In the genomic region with DNA sequence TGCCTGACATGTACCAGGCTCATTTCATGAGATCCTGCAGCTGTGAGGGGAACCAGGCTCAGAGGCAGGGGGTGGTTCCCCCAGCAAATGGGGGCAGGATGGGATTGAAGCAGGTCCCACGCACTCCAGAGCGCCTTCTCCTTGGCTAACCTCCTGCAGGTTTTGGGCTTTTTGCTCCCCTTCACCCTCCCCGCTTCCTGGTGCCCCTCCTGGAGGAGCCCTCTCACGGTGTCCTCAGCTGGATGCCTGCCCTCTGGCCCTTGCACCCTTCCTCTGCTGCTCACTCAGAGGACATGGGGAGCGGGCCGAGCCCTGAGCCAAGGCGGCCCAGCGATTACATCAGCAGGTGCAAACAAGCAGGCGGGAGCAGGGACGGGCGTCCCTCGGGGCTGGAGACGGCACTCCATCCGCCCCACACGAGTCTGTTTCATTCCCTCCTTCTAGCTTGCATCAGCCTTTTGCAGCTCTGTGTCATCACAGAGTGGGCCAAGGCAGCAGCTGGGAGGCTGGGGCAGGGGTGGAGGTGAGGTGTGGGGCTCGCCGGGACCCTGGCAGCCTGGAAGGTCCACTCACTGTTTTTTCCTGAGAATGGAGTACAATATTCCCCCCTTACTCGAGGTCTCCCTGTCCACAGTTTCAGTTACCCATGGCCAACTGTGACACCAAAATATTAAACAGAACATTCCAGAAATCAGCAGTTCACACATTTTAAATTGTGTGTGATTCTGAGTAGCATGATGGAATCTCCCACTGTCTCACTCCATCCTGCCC, we compare ENCODE assay signal across 8 cellular contexts. TPM values are rescaled to one million over a fixed set of nuclear protein-coding genes. Genes with fewer than 3 reads are reported as not detected.
A peak's percentile ranks its signal among the peaks of the same experiment; 100 is the strongest.
DNase-seq lines count a peak whose midpoint lies in the region; ATAC-seq and TF ChIP-seq lines count a peak whose summit lies in the region.

No MANE protein-coding gene starts in this region.

- peak overlapping the region; percentile 64 for H2BK120ac ChIP-seq in mesenchymal stem cell (ENCODE audit: low read depth, low read length)

- peak overlapping the region in 1 of 2 experiments; percentile 75 for H3K23ac ChIP-seq in mesenchymal stem cell (ENCODE audit: low read length in 2 of 2)

- peak overlapping the region; percentile 90 for H2BK15ac ChIP-seq in mesenchymal stem cell (ENCODE audit: low read depth, poor library complexity, severe bottlenecking)

- peaks cover 0 to 68% of the 10 kb centered on the region in 2 experiments for H3K27me3 ChIP-seq in mesenchymal stem cell (ENCODE audit: control insufficient read depth in 1 of 2, insufficient read depth in 1 of 2, low read length in 2 of 2)
- no peaks in the 10 kb centered on the region for H3K27me3 ChIP-seq in CD8-positive, alpha-beta memory T cell (ENCODE audit: insufficient read depth, low read length, poor library complexity, severe bottlenecking)

- H3K27me3 Mint-ChIP-seq in chondrocyte (ENCODE audit: low read depth): no peaks in the 10 kb centered on the region
- no peaks in the 10 kb centered on the region for H3K27me3 Mint-ChIP-seq in CD8-positive, alpha-beta memory T cell

- CTCF ChIA-PET in CD8-positive, alpha-beta memory T cell (lab: Charles Lee): no interaction called here

- H3K18ac ChIP-seq in mesenchymal stem cell (ENCODE audit: low read depth in 1 of 2, low read length in 2 of 2): peak overlapping the region; percentile 74 to 84

- H3K36me3 ChIP-seq in mesenchymal stem cell (ENCODE audit: control insufficient read depth in 1 of 2, insufficient read depth in 2 of 2, low read depth in 1 of 2, low read length in 2 of 2): no peaks in the 10 kb centered on the region
- no peaks in the 10 kb centered on the region for H3K36me3 ChIP-seq in CD8-positive, alpha-beta memory T cell (ENCODE audit: insufficient read depth, low read length)

- no peak overlapping the region for H2AFZ ChIP-seq in mesenchymal stem cell (ENCODE audit: low read depth, low read length)

- no peaks in the 10 kb centered on the region for H3K4me1 ChIP-seq in mesenchymal stem cell (ENCODE audit: control insufficient read depth, insufficient read depth, low read depth, low read length)
- no peaks in the 10 kb centered on the region for H3K4me1 ChIP-seq in CD8-positive, alpha-beta memory T cell (ENCODE audit: insufficient read depth, low read length)

- no peaks in the 10 kb centered on the region for H3K9me3 Mint-ChIP-seq in chondrocyte (ENCODE audit: low read depth)
- H3K9me3 Mint-ChIP-seq in CD8-positive, alpha-beta memory T cell: no peaks in the 10 kb centered on the region

- no peaks in the 10 kb centered on the region for H3K79me1 ChIP-seq in mesenchymal stem cell (replicated peaks; ENCODE audit: low read length, poor library complexity, severe bottlenecking)

- no peak overlapping the region for H2AK5ac ChIP-seq in mesenchymal stem cell (ENCODE audit: low read length, severe bottlenecking)

- POLR2A ChIA-PET in CD8-positive, alpha-beta memory T cell (lab: Charles Lee): no interaction called here

- WGBS in mesenchymal stem cell: 54% methylated on average over 12 of the region's 18 CpGs

- no peak overlapping the region for H3K4me3 ChIP-seq in NB4 (ENCODE audit: low read depth, low read length)
- H3K4me3 ChIP-seq in mesenchymal stem cell (ENCODE audit: insufficient read depth in 1 of 2, low read depth in 1 of 2, low read length in 2 of 2): no peak overlapping the region
- H3K4me3 ChIP-seq in CD8-positive, alpha-beta memory T cell (ENCODE audit: low read length): no peak overlapping the region

- H4K91ac ChIP-seq in mesenchymal stem cell (ENCODE audit: low read length): peak overlapping the region; percentile 88

- H3K27ac ChIP-seq in mesenchymal stem cell (ENCODE audit: low read length, poor library complexity, severe bottlenecking): no peak overlapping the region
- no peak overlapping the region for H3K27ac ChIP-seq in CD8-positive, alpha-beta memory T cell (ENCODE audit: low read depth, low read length)

- no peaks in the 10 kb centered on the region for H3K9me3 ChIP-seq in mesenchymal stem cell (ENCODE audit: control insufficient read depth, low read length)
- no peaks in the 10 kb centered on the region for H3K9me3 ChIP-seq in CD8-positive, alpha-beta memory T cell (ENCODE audit: low read length)

- no peak for ATAC-seq in GM19463 (IDR thresholded peaks at IDR 0.05; ENCODE audit: unreplicated experiment)

- TF ChIP-seq CTCF in AG09319 (IDR thresholded peaks at IDR 0.05; ENCODE audit: low read depth, low read length) (no peak), NB4 (IDR thresholded peaks at IDR 0.05; ENCODE audit: low read depth, low read length) (no peak), chondrocyte (IDR thresholded peaks at IDR 0.05) (no peak)

- H2BK12ac ChIP-seq in mesenchymal stem cell (ENCODE audit: low read length in 2 of 2): peak overlapping the region; percentile 70 to 93

- H3K27ac Mint-ChIP-seq in chondrocyte (ENCODE audit: unreplicated experiment): peak overlapping the region; percentile 99
- no peak overlapping the region for H3K27ac Mint-ChIP-seq in CD8-positive, alpha-beta memory T cell

- H3K4me3 Mint-ChIP-seq in chondrocyte (ENCODE audit: unreplicated experiment): no peak overlapping the region
- no peak overlapping the region for H3K4me3 Mint-ChIP-seq in CD8-positive, alpha-beta memory T cell

- no peak overlapping the region for H3K4me2 ChIP-seq in mesenchymal stem cell (ENCODE audit: low read length, poor library complexity, severe bottlenecking)

- H4K8ac ChIP-seq in mesenchymal stem cell (ENCODE audit: low read length): peak overlapping the region; percentile 87

- DNase-seq in AG09319 (ENCODE audit: extremely low read depth, low read depth): peak; percentile 63
- peak; percentile 66 for DNase-seq in NB4 (ENCODE audit: low read depth)
- peak; percentile 81 for DNase-seq in chondrocyte (ENCODE audit: low spot score)
- peak; percentile 92 for DNase-seq in mesenchymal stem cell
- no peak for DNase-seq in SIG-M5 treated with dmso at 0.1 percent for 504 hours (lab: John Stamatoyannopoulos, UW; ENCODE audit: unreplicated experiment)
- DNase-seq in CD8-positive, alpha-beta memory T cell: no peak
- no peak for DNase-seq in midbrain (lab: John Stamatoyannopoulos, UW)

- no peak for TF ChIP-seq POLR2A in NB4 (IDR thresholded peaks at IDR 0.05; ENCODE audit: extremely low read depth, insufficient read length)

- no peaks in the 10 kb centered on the region for H3K36me3 Mint-ChIP-seq in chondrocyte (ENCODE audit: low read depth)
- no peaks in the 10 kb centered on the region for H3K36me3 Mint-ChIP-seq in CD8-positive, alpha-beta memory T cell

- H2BK5ac ChIP-seq in mesenchymal stem cell (ENCODE audit: low read depth, low read length, poor library complexity, severe bottlenecking): no peak overlapping the region

- peak overlapping the region; percentile 83 for H3K9ac ChIP-seq in mesenchymal stem cell (ENCODE audit: low read length)

- peak overlapping the region in 1 of 2 experiments; percentile 83 for H3K4ac ChIP-seq in mesenchymal stem cell (ENCODE audit: low read depth in 1 of 2, low read length in 2 of 2)

- H3K14ac ChIP-seq in mesenchymal stem cell (ENCODE audit: low read length in 2 of 2): peak overlapping the region in 1 of 2 experiments; percentile 94

- H3K4me1 Mint-ChIP-seq in chondrocyte (ENCODE audit: low read depth): peaks cover 88% of the 10 kb centered on the region
- no peaks in the 10 kb centered on the region for H3K4me1 Mint-ChIP-seq in CD8-positive, alpha-beta memory T cell

RNA-seq across cellular contexts. Expression of a gene that starts 52.7 kb away (rescaled TPM):
- 2.4 to 3.8 TPM (median 2.7 TPM) in 3 replicates for total RNA-seq in chondrocyte
- polyA plus RNA-seq in mesenchymal stem cell (2013, experiment 1 of 2): 2.4 TPM
- polyA plus RNA-seq in mesenchymal stem cell (2013, experiment 2 of 2): 2.1 TPM
- 1 to 10 TPM; 6.0 to 8.2 TPM for total RNA-seq in CD8-positive, alpha-beta memory T cell
- 11.0 TPM for polyA plus RNA-seq in CD8-positive, alpha-beta memory T cell

RNA-seq across cellular contexts. Expression of a gene that starts 54.0 kb away (rescaled TPM):
- 36.4 to 61.1 TPM (median 57.9 TPM) in 3 replicates for total RNA-seq in chondrocyte
- polyA plus RNA-seq in mesenchymal stem cell (2013, experiment 1 of 2): 40.6 TPM
- 38.6 TPM for polyA plus RNA-seq in mesenchymal stem cell (2013, experiment 2 of 2)
- total RNA-seq in CD8-positive, alpha-beta memory T cell: under 1 TPM; 0.11 to 0.13 TPM
- polyA plus RNA-seq in CD8-positive, alpha-beta memory T cell: 0.06 TPM

Comparison
In these comparisons a context has a peak if more than half of its experiments do, and no peak if none do; other contexts are left out.
1. DNase-seq: peak in AG09319 (single experiment), NB4 (single experiment), chondrocyte (single experiment) and mesenchymal stem cell (single experiment); none in SIG-M5 treated with dmso at 0.1 percent for 504 hours (single experiment), CD8-positive, alpha-beta memory T cell (0 of 5) and midbrain (single experiment).
2. RNA of a gene that starts 54.0 kb away (total RNA-seq): 36.4 to 61.1 TPM in chondrocyte; 0.11 to 0.13 TPM in CD8-positive, alpha-beta memory T cell; every median in the first group is over 10 times any median in the second.